Comparison of ENCODE assay signal across 1 cellular context in the genomic region with DNA sequence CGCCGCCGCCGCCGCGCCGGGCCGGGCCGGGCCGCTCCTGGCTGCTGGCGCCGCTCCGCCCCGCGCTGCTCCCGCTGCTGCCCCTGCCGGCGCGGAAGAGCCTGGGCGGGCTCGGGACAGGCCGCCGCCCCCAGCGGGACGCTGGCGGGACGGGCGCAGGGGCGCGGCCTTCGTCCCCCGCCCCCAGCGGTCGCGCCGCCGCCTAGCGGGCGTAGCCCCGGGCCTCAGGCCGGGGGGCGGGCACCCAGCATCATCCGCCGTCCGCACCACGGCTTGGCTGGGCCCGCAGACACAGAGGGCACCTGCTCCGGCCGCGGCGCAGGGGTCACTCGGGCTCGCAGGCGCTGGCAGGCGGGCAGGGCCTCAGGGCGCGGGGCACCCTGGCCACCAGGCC.
TF ChIP-seq lines count a peak whose summit lies in the region.

A gene (minus strand): TSS at position 107 of the 394 bp plus-strand sequence. CDS start 218 bp downstream, outside the sequence.

TF ChIP-seq in HepG2, 621 proteins besides CTCF, POLR2A, EP300 and RAD21 (continued from another document and continues in another):
- TF ChIP-seq PHF5A (CRISPR knock-in tag; IDR thresholded peaks at IDR 0.05; ENCODE audit: low read depth, unreplicated experiment) (no peak), ZNF121 (CRISPR knock-in tag; IDR thresholded peaks at IDR 0.05) (no peak), XRCC5 (optimal IDR thresholded peaks at IDR 0.05; ENCODE audit: low read length) (peak; percentile 63), ZNF674 (CRISPR knock-in tag; IDR thresholded peaks at IDR 0.05; ENCODE audit: low read depth) (no peak), ZNF713 (CRISPR knock-in tag; IDR thresholded peaks at IDR 0.05) (no peak), KLF15 (CRISPR knock-in tag; IDR thresholded peaks at IDR 0.05; ENCODE audit: borderline replicate concordance) (no peak), NR3C1 (CRISPR knock-in tag; IDR thresholded peaks at IDR 0.05) (no peak), ETV6 (CRISPR knock-in tag; conservative IDR thresholded peaks at IDR 0.05) (0 out of 2 replicates have a peak, but pooled peaks have one; percentile 67), GTF3A (CRISPR knock-in tag; conservative IDR thresholded peaks at IDR 0.05) (no peak), GATA4 (IDR thresholded peaks at IDR 0.05; ENCODE audit: borderline replicate concordance, low read depth) (no peak), KAT8 (CRISPR knock-in tag; IDR thresholded peaks at IDR 0.05) (no peak), ZNF841 (CRISPR knock-in tag; IDR thresholded peaks at IDR 0.05; ENCODE audit: borderline replicate concordance) (no peak), AGO2 (optimal IDR thresholded peaks at IDR 0.05; ENCODE audit: low read depth, low read length) (peak; percentile 11), ZNF777 (CRISPR knock-in tag; IDR thresholded peaks at IDR 0.05) (no peak), JUND (CRISPR knock-in tag; IDR thresholded peaks at IDR 0.05) (no peak), ZFP90 (CRISPR knock-in tag; IDR thresholded peaks at IDR 0.05; ENCODE audit: borderline replicate concordance) (0 out of 2 replicates have a peak, but pooled peaks have one; percentile 17), THAP11 (CRISPR knock-in tag; IDR thresholded peaks at IDR 0.05) (no peak), ZNF329 (CRISPR knock-in tag; IDR thresholded peaks at IDR 0.05; ENCODE audit: low read depth) (0 out of 2 replicates have a peak, but pooled peaks have one; percentile 17), ZNF235 (CRISPR knock-in tag; IDR thresholded peaks at IDR 0.05; ENCODE audit: borderline replicate concordance) (no peak), MEIS1 (CRISPR knock-in tag; IDR thresholded peaks at IDR 0.05; ENCODE audit: borderline replicate concordance) (no peak), MBNL3 (CRISPR knock-in tag; conservative IDR thresholded peaks at IDR 0.05) (no peak), NAIF1 (CRISPR knock-in tag; IDR thresholded peaks at IDR 0.05; ENCODE audit: borderline replicate concordance) (no peak), PHF20 (CRISPR knock-in tag; IDR thresholded peaks at IDR 0.05) (no peak), MED8 (CRISPR knock-in tag; IDR thresholded peaks at IDR 0.05; ENCODE audit: insufficient replicate concordance) (no peak), SNRNP70 (IDR thresholded peaks at IDR 0.05; ENCODE audit: low read depth, low read length) (no peak), KLF6 (CRISPR knock-in tag; IDR thresholded peaks at IDR 0.05) (no peak)
- TF ChIP-seq, protein P1, sequence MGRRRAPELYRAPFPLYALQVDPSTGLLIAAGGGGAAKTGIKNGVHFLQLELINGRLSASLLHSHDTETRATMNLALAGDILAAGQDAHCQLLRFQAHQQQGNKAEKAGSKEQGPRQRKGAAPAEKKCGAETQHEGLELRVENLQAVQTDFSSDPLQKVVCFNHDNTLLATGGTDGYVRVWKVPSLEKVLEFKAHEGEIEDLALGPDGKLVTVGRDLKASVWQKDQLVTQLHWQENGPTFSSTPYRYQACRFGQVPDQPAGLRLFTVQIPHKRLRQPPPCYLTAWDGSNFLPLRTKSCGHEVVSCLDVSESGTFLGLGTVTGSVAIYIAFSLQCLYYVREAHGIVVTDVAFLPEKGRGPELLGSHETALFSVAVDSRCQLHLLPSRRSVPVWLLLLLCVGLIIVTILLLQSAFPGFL (CRISPR knock-in tag; IDR thresholded peaks at IDR 0.05): no peak
- TF ChIP-seq, protein P2, sequence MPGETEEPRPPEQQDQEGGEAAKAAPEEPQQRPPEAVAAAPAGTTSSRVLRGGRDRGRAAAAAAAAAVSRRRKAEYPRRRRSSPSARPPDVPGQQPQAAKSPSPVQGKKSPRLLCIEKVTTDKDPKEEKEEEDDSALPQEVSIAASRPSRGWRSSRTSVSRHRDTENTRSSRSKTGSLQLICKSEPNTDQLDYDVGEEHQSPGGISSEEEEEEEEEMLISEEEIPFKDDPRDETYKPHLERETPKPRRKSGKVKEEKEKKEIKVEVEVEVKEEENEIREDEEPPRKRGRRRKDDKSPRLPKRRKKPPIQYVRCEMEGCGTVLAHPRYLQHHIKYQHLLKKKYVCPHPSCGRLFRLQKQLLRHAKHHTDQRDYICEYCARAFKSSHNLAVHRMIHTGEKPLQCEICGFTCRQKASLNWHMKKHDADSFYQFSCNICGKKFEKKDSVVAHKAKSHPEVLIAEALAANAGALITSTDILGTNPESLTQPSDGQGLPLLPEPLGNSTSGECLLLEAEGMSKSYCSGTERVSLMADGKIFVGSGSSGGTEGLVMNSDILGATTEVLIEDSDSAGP (CRISPR knock-in tag; IDR thresholded peaks at IDR 0.05; ENCODE audit: borderline replicate concordance): no peak
- TF ChIP-seq, protein P3, sequence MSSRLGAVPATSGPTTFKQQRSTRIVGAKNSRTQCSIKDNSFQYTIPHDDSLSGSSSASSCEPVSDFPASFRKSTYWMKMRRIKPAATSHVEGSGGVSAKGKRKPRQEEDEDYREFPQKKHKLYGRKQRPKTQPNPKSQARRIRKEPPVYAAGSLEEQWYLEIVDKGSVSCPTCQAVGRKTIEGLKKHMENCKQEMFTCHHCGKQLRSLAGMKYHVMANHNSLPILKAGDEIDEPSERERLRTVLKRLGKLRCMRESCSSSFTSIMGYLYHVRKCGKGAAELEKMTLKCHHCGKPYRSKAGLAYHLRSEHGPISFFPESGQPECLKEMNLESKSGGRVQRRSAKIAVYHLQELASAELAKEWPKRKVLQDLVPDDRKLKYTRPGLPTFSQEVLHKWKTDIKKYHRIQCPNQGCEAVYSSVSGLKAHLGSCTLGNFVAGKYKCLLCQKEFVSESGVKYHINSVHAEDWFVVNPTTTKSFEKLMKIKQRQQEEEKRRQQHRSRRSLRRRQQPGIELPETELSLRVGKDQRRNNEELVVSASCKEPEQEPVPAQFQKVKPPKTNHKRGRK (CRISPR knock-in tag; IDR thresholded peaks at IDR 0.05): no peak
- TF ChIP-seq, protein P4, sequence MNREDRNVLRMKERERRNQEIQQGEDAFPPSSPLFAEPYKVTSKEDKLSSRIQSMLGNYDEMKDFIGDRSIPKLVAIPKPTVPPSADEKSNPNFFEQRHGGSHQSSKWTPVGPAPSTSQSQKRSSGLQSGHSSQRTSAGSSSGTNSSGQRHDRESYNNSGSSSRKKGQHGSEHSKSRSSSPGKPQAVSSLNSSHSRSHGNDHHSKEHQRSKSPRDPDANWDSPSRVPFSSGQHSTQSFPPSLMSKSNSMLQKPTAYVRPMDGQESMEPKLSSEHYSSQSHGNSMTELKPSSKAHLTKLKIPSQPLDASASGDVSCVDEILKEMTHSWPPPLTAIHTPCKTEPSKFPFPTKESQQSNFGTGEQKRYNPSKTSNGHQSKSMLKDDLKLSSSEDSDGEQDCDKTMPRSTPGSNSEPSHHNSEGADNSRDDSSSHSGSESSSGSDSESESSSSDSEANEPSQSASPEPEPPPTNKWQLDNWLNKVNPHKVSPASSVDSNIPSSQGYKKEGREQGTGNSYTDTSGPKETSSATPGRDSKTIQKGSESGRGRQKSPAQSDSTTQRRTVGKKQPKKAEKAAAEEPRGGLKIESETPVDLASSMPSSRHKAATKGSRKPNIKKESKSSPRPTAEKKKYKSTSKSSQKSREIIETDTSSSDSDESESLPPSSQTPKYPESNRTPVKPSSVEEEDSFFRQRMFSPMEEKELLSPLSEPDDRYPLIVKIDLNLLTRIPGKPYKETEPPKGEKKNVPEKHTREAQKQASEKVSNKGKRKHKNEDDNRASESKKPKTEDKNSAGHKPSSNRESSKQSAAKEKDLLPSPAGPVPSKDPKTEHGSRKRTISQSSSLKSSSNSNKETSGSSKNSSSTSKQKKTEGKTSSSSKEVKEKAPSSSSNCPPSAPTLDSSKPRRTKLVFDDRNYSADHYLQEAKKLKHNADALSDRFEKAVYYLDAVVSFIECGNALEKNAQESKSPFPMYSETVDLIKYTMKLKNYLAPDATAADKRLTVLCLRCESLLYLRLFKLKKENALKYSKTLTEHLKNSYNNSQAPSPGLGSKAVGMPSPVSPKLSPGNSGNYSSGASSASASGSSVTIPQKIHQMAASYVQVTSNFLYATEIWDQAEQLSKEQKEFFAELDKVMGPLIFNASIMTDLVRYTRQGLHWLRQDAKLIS (CRISPR knock-in tag; IDR thresholded peaks at IDR 0.05): no peak
- TF ChIP-seq, protein P5, sequence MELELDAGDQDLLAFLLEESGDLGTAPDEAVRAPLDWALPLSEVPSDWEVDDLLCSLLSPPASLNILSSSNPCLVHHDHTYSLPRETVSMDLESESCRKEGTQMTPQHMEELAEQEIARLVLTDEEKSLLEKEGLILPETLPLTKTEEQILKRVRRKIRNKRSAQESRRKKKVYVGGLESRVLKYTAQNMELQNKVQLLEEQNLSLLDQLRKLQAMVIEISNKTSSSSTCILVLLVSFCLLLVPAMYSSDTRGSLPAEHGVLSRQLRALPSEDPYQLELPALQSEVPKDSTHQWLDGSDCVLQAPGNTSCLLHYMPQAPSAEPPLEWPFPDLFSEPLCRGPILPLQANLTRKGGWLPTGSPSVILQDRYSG (CRISPR knock-in tag; IDR thresholded peaks at IDR 0.05): no peak
- TF ChIP-seq, protein P6, sequence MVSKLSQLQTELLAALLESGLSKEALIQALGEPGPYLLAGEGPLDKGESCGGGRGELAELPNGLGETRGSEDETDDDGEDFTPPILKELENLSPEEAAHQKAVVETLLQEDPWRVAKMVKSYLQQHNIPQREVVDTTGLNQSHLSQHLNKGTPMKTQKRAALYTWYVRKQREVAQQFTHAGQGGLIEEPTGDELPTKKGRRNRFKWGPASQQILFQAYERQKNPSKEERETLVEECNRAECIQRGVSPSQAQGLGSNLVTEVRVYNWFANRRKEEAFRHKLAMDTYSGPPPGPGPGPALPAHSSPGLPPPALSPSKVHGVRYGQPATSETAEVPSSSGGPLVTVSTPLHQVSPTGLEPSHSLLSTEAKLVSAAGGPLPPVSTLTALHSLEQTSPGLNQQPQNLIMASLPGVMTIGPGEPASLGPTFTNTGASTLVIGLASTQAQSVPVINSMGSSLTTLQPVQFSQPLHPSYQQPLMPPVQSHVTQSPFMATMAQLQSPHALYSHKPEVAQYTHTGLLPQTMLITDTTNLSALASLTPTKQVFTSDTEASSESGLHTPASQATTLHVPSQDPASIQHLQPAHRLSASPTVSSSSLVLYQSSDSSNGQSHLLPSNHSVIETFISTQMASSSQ (IDR thresholded peaks at IDR 0.05; ENCODE audit: low read depth): no peak
- TF ChIP-seq, protein P6 (CRISPR knock-in tag; IDR thresholded peaks at IDR 0.05; ENCODE audit: borderline replicate concordance): no peak
- TF ChIP-seq, protein P7, sequence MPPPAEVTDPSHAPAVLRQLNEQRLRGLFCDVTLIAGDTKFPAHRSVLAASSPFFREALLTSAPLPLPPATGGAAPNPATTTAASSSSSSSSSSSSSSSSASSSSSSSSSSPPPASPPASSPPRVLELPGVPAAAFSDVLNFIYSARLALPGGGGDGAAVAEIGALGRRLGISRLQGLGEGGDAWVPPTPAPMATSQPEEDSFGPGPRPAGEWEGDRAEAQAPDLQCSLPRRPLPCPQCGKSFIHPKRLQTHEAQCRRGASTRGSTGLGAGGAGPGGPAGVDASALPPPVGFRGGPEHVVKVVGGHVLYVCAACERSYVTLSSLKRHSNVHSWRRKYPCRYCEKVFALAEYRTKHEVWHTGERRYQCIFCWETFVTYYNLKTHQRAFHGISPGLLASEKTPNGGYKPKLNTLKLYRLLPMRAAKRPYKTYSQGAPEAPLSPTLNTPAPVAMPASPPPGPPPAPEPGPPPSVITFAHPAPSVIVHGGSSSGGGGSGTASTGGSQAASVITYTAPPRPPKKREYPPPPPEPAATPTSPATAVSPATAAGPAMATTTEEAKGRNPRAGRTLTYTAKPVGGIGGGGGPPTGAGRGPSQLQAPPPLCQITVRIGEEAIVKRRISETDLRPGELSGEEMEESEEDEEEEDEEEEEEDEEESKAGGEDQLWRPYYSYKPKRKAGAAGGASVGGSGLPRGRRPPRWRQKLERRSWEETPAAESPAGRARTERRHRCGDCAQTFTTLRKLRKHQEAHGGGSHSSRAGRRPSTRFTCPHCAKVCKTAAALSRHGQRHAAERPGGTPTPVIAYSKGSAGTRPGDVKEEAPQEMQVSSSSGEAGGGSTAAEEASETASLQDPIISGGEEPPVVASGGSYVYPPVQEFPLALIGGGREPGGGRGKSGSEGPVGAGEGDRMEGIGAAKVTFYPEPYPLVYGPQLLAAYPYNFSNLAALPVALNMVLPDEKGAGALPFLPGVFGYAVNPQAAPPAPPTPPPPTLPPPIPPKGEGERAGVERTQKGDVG (CRISPR knock-in tag; IDR thresholded peaks at IDR 0.05; ENCODE audit: borderline replicate concordance): no peak
- TF ChIP-seq, protein P8, sequence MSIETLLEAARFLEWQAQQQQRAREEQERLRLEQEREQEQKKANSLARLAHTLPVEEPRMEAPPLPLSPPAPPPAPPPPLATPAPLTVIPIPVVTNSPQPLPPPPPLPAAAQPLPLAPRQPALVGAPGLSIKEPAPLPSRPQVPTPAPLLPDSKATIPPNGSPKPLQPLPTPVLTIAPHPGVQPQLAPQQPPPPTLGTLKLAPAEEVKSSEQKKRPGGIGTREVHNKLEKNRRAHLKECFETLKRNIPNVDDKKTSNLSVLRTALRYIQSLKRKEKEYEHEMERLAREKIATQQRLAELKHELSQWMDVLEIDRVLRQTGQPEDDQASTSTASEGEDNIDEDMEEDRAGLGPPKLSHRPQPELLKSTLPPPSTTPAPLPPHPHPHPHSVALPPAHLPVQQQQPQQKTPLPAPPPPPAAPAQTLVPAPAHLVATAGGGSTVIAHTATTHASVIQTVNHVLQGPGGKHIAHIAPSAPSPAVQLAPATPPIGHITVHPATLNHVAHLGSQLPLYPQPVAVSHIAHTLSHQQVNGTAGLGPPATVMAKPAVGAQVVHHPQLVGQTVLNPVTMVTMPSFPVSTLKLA (IDR thresholded peaks at IDR 0.05): no peak
- TF ChIP-seq, protein P9, sequence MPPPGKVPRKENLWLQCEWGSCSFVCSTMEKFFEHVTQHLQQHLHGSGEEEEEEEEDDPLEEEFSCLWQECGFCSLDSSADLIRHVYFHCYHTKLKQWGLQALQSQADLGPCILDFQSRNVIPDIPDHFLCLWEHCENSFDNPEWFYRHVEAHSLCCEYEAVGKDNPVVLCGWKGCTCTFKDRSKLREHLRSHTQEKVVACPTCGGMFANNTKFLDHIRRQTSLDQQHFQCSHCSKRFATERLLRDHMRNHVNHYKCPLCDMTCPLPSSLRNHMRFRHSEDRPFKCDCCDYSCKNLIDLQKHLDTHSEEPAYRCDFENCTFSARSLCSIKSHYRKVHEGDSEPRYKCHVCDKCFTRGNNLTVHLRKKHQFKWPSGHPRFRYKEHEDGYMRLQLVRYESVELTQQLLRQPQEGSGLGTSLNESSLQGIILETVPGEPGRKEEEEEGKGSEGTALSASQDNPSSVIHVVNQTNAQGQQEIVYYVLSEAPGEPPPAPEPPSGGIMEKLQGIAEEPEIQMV (CRISPR knock-in tag; IDR thresholded peaks at IDR 0.05; ENCODE audit: low read depth): no peak
